ENCODE assay signal across 1 cellular context in the genomic region with DNA sequence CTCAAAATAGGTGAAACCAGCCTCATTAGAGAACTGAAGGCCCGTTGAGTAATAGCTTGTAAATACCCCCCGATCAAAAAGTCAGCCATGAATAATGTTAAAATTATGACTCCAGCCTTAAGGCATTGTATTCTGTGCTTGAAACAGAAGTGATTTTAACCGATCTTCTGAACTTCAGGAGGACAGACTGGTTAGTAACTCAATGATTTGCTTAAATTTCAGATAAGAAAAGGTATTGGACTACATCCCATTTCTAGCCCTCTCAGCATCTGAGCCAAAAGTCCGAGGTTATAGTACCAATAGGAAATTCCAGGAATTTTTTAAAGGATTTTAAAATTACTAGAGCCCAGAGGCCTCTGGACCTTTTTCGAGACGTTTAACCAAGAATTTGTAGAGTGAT.
TF ChIP-seq lines count a peak whose summit lies in the region.

No MANE protein-coding gene starts in this region.

TF ChIP-seq in IMR-90, 13 proteins besides CTCF, POLR2A, EP300 and RAD21 (continued from another document):
- no peak for TF ChIP-seq MAFK (IDR thresholded peaks at IDR 0.05; ENCODE audit: low read depth, low read length)
